In the genomic region with DNA sequence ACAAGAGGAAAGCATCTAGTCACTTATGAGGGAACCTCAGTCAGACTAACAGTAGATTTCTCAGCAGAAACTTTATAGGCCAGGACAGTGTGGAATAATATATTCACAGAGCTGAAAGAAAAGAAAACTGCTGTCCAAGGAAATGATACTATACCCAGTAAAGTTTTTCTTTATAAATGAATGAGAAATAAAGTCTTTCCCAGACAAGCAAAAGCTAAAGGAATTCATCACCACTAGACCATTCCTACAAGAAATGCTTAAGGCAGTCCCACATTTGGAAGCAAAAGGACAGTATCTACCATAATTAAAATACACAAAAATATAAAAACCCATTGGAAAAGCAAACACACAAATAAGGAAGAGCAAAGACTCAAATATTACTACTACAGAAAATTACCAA, we compare ENCODE assay signal across 7 cellular contexts.
"Had no signal": no experiment of that assay in that cellular context is flagged by ENCODE, and none has a peak within 500 bp of the region (broad histone marks: within the 10 kb centered on the region; RNA-seq: fewer than 3 reads in every experiment).

No MANE protein-coding gene starts in this region.

- H3K4me2 ChIP-seq: GM23338 had no signal

- DNase-seq: H9, HCEC 1CT, HFFc6, IMR-90 had no signal

- ATAC-seq: GM23338, K562 had no signal

- H3K4me3 ChIP-seq: GM23338, K562 had no signal

- H2AFZ ChIP-seq: GM23338 had no signal

- H3K27ac ChIP-seq: HL-60 had no signal
